Comparison of ENCODE assay signal across 8 cellular contexts in the genomic region with DNA sequence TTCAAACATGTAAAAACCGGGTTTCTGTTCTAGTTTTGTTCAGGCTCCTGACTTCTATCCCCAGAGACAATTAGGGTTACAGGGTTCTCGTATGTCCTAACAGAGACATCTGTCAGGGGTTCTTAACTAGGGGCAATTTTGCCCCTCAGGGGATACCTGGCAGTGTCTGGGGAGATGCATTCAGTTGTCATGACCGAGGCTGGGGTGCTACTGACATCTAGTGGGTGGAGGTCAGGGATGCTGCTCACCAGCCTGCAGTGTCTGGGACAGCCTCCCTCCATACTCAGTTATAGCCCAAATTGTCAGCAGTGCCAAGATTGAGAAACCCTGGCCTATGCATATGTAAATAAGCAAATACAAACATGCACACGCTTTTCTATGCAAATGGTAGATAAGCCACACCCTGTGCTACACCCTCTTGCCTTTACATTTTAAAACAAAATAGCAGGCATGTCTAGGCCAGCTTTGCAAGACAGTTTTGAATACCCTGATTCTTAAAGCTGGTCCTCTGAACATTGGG. TPM values are rescaled to one million over a fixed set of nuclear protein-coding genes. Genes with fewer than 3 reads are reported as not detected.
A peak's percentile ranks its signal among the peaks of the same experiment; 100 is the strongest.
DNase-seq lines count a peak whose midpoint lies in the region; ATAC-seq and TF ChIP-seq lines count a peak whose summit lies in the region.
"Had no signal": no experiment of that assay in that cellular context is flagged by ENCODE, and none has a peak within 500 bp of the region (broad histone marks: within the 10 kb centered on the region; RNA-seq: fewer than 3 reads in every experiment).

No MANE protein-coding gene starts in this region.

- WGBS in prostate gland = 81% methylated on average over 4 of the region's 4 CpGs

- TF ChIP-seq POLR2A in prostate gland (IDR thresholded peaks at IDR 0.05) = no peak

- H3K4me1 ChIP-seq in prostate gland (replicated peaks) = peaks cover 7% of the 10 kb centered on the region
- H3K4me1 ChIP-seq: parathyroid adenoma had no signal

- H3K9me3 ChIP-seq in prostate gland = no peaks in the 10 kb centered on the region

- TF ChIP-seq CTCF in GM13976 (IDR thresholded peaks at IDR 0.05; ENCODE audit: borderline replicate concordance, control extremely low read depth, extremely low read depth, insufficient read depth, missing control alignments) (peak; percentile 80), WI38 (IDR thresholded peaks at IDR 0.05; ENCODE audit: low read depth, low read length) (0 out of 2 replicates have a peak, but pooled peaks have one; percentile 9), prostate gland (IDR thresholded peaks at IDR 0.05) (peak in 1 of 4 experiments; percentile 9)

- H3K4me3 ChIP-seq in WI38 (ENCODE audit: low read depth, low read length) (no peak overlapping the region), prostate gland (no peak overlapping the region)

- H3K27me3 ChIP-seq in prostate gland (replicated peaks; ENCODE audit: insufficient read depth) = no peaks in the 10 kb centered on the region

- H3K36me3 ChIP-seq in prostate gland = no peaks in the 10 kb centered on the region

- in situ Hi-C loops in GM13976 (cut with MboI; ENCODE audit: low sequenced_read_pairs, unreplicated experiment) = no loop called here

- intact Hi-C loops in prostate gland (cut with DNase I) = loop anchor here (5.0 kb wide), 1 partner anchor 51 kb away; no protein-coding TSS in a partner anchor

- H3K27ac ChIP-seq in prostate gland = peak overlapping the region in 1 of 2 donors; percentile 15
- H3K27ac ChIP-seq: parathyroid adenoma had no signal

- ATAC-seq in GM21526 (IDR thresholded peaks at IDR 0.05; ENCODE audit: low FRiP score, unreplicated experiment) = peak; percentile 68

- DNase-seq in GM13976 (ENCODE audit: low spot score) (peak; percentile 70), HUDEP-2 (lab: John Stamatoyannopoulos, UW; ENCODE audit: unreplicated experiment in 76 of 76) (peak in 48 of 76 experiments; percentile 4 to 60 (median 34)), iPS-NIHi7 (ENCODE audit: extremely low spot score) (peak; percentile 61), prostate gland (ENCODE audit: low spot score) (no peak), pons (ENCODE audit: low spot score) (no peak)

RNA-seq across cellular contexts. Expression of gene CLEC16A, which starts 37.4 kb away (rescaled TPM):
- 10 to 100 TPM; 26.1 to 52.2 TPM for total RNA-seq in prostate gland

RNA-seq across cellular contexts. Expression of gene DEXI, which starts 39.5 kb away (rescaled TPM):
- total RNA-seq in prostate gland = 10 to 100 TPM; 95.5 to 96.9 TPM

Comparison
In these comparisons a context has a peak if more than half of its experiments do, and no peak if none do; other contexts are left out.
1. DNase-seq: peak in GM13976 (single experiment), HUDEP-2 (48 of 76) and iPS-NIHi7 (single experiment); none in prostate gland (single experiment) and pons (single experiment).